In the genomic region with DNA sequence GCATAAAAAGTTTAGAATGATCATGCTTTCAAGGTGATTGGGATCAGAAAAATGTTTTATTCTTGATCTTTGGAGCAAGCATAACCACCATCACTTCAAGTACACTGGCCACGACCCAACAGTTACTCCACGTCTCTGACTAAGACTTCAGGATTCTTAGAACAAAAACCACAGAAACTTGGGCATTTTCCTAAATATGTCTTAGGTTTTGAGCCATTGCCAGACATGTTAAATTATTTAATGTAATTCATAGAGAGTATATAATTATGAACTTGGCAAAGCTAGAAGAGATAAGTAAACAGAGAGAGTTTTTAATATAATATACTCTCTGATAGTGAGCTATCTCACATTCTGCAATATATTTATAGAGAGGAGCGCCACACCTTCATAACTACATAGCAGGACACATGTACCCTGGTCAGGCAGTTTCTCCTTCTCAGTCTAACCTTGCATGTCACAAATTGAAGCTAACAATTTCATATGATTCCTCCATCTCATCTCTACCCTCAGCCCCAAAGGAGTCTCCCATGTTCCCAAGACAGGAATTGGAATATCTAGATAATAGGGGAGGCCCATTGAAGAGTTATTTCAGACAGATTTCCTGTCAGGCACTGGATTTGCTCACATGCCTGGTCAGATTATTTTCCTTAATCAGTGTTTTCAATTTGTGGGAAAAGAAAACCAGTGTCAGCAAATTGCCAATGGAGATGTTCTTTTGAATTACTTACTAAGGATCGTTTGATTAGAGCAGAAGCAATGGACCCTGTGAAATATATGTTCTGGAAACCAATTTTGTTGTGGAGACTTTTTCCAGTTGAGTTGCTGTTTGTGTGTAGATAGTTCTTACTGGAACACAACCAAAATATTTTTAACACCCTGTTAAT, we compare ENCODE assay signal across 14 cellular contexts.
A peak's percentile ranks its signal among the peaks of the same experiment; 100 is the strongest.
DNase-seq lines count a peak whose midpoint lies in the region; ATAC-seq, FAIRE-seq and TF ChIP-seq lines count a peak whose summit lies in the region.
"Had no signal": no experiment of that assay in that cellular context is flagged by ENCODE, and none has a peak within 500 bp of the region (broad histone marks: within the 10 kb centered on the region; RNA-seq: fewer than 3 reads in every experiment).

No MANE protein-coding gene starts in this region.

- H3K4me3 Mint-ChIP-seq in HFFc6: no peak overlapping the region
- H3K4me3 Mint-ChIP-seq: activated naive CD4-positive, alpha-beta T cell treated with anti-CD3 and anti-CD28 coated beads, Interleukin-2, amount 50 U/mL, for 24 hours; T-helper 2 cell treated with Interferon-gamma antibody and Interleukin-4, amounts not matched to agents 5 μg/mL and 100 μg/mL, for 36 hours; type B pancreatic cell had no signal

- WGBS in A549 (ENCODE audit: missing lambda C conversion rate): 4% methylated on average over 4 of the region's 4 CpGs

- H3K4me3 ChIP-seq in A549: no peak overlapping the region
- H3K4me3 ChIP-seq in kidney epithelial cell (ENCODE audit: low read depth, low read length): no peak overlapping the region
- H3K4me3 ChIP-seq: hepatocyte had no signal

- H3K4me2 ChIP-seq in A549: no peak overlapping the region
- H3K4me2 ChIP-seq: hepatocyte had no signal

- H3K9me3 Mint-ChIP-seq in HFFc6: peaks cover under 1% of the 10 kb centered on the region; the same call in 1 of the 2 replicates
- H3K9me3 Mint-ChIP-seq: activated naive CD4-positive, alpha-beta T cell treated with anti-CD3 and anti-CD28 coated beads, Interleukin-2, amount 50 U/mL, for 24 hours; T-helper 2 cell treated with Interferon-gamma antibody and Interleukin-4, amounts not matched to agents 5 μg/mL and 100 μg/mL, for 36 hours had no signal

- no peaks in the 10 kb centered on the region for H3K4me1 ChIP-seq in A549

- no peaks in the 10 kb centered on the region; the same call in 1 of the 2 replicates for H3K36me3 Mint-ChIP-seq in HFFc6 (ENCODE audit: low read depth)
- H3K36me3 Mint-ChIP-seq: activated naive CD4-positive, alpha-beta T cell treated with anti-CD3 and anti-CD28 coated beads, Interleukin-2, amount 50 U/mL, for 24 hours; type B pancreatic cell had no signal

- CTCF ChIA-PET in A549 (lab: Yijun Ruan, JAX): interaction anchor here (1.0 kb wide), 1 partner anchor 13 kb away, joined by 3 read pairs; no protein-coding TSS in a partner anchor

- ATAC-seq in A549 (no peak), HG03025 (IDR thresholded peaks at IDR 0.05; ENCODE audit: low FRiP score, unreplicated experiment) (no peak), HG02798 (IDR thresholded peaks at IDR 0.05; ENCODE audit: poor library complexity, unreplicated experiment) (no peak)

- no peak overlapping the region for H3K27ac Mint-ChIP-seq in HFFc6
- H3K27ac Mint-ChIP-seq: activated naive CD4-positive, alpha-beta T cell treated with anti-CD3 and anti-CD28 coated beads, Interleukin-2, amount 50 U/mL, for 24 hours; T-helper 2 cell treated with Interferon-gamma antibody and Interleukin-4, amounts not matched to agents 5 μg/mL and 100 μg/mL, for 36 hours; type B pancreatic cell had no signal

- TF ChIP-seq CTCF in A549 (IDR thresholded peaks at IDR 0.05) (no peak), HFFc6 (IDR thresholded peaks at IDR 0.05) (no peak), kidney epithelial cell (IDR thresholded peaks at IDR 0.05; ENCODE audit: insufficient read depth, low read length, poor library complexity, severe bottlenecking) (no peak)

- no peak for TF ChIP-seq POLR2A in A549 (IDR thresholded peaks at IDR 0.05; ENCODE audit: low read length)

- no peak overlapping the region for H3K27ac ChIP-seq in A549
- H3K27ac ChIP-seq: hepatocyte had no signal

- no peak for TF ChIP-seq EP300 in A549 (IDR thresholded peaks at IDR 0.05)

- H3K27me3 ChIP-seq in kidney epithelial cell (ENCODE audit: control insufficient read depth, insufficient read depth, low read length): no peaks in the 10 kb centered on the region
- H3K27me3 ChIP-seq: BE2C, hepatocyte had no signal

- no peak for TF ChIP-seq RAD21 in A549 (conservative IDR thresholded peaks at IDR 0.05 in 1 of 2, IDR thresholded peaks at IDR 0.05 in 1 of 2)

- POLR2A ChIA-PET in A549 (lab: Yijun Ruan, JAX): no interaction called here

- H3K27me3 Mint-ChIP-seq in HFFc6 (ENCODE audit: insufficient read depth): peaks cover 4% of the 10 kb centered on the region; the same call in 1 of the 2 replicates
- H3K27me3 Mint-ChIP-seq: activated naive CD4-positive, alpha-beta T cell treated with anti-CD3 and anti-CD28 coated beads, Interleukin-2, amount 50 U/mL, for 24 hours; type B pancreatic cell had no signal

- no peaks in the 10 kb centered on the region for H3K9me3 ChIP-seq in A549
- H3K9me3 ChIP-seq: BE2C had no signal

- peaks cover 21% of the 10 kb centered on the region; the same call in 1 of the 2 replicates for H3K4me1 Mint-ChIP-seq in HFFc6 (ENCODE audit: low read depth)
- H3K4me1 Mint-ChIP-seq: activated naive CD4-positive, alpha-beta T cell treated with anti-CD3 and anti-CD28 coated beads, Interleukin-2, amount 50 U/mL, for 24 hours had no signal

- no peaks in the 10 kb centered on the region for H3K36me3 ChIP-seq in kidney epithelial cell (ENCODE audit: control insufficient read depth, insufficient read depth, low read length)
- H3K36me3 ChIP-seq: BE2C had no signal

- no peak for FAIRE-seq in A549 (lab: Jason Lieb, UNC)

- DNase-seq in A549 (ENCODE audit: low read depth in 1 of 2, low spot score in 1 of 2) (no peak), HFFc6 (peak; percentile 78), astrocyte of the hippocampus (ENCODE audit: low read depth, low spot score) (peak; percentile 89), kidney epithelial cell (ENCODE audit: low read depth) (peak; percentile 55), NCI-H146 treated with DMSO at 0.1 percent for 48 hours (lab: John Stamatoyannopoulos, UW; ENCODE audit: unreplicated experiment) (no peak), GM19238 (ENCODE audit: insufficient read length, low spot score) (no peak)
- DNase-seq: activated CD8-positive, alpha-beta memory T cell treated with anti-CD3 and anti-CD28 coated beads for 24 hours; BE2C had no signal

TF ChIP-seq in A549, 52 proteins besides CTCF, POLR2A, EP300 and RAD21:
- peak; percentile 17 for TF ChIP-seq MAFK (IDR thresholded peaks at IDR 0.05; ENCODE audit: partially characterized antibody)
- TF ChIP-seq ESRRA (IDR thresholded peaks at IDR 0.05; ENCODE audit: borderline replicate concordance, low read length): no peak
- TF ChIP-seq, protein P1, sequence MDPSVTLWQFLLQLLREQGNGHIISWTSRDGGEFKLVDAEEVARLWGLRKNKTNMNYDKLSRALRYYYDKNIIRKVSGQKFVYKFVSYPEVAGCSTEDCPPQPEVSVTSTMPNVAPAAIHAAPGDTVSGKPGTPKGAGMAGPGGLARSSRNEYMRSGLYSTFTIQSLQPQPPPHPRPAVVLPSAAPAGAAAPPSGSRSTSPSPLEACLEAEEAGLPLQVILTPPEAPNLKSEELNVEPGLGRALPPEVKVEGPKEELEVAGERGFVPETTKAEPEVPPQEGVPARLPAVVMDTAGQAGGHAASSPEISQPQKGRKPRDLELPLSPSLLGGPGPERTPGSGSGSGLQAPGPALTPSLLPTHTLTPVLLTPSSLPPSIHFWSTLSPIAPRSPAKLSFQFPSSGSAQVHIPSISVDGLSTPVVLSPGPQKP (IDR thresholded peaks at IDR 0.05; ENCODE audit: low read depth, low read length): no peak

Comparison
In these comparisons a context has a peak if more than half of its experiments do, and no peak if none do; other contexts are left out.
1. DNase-seq: peak in HFFc6 (single experiment), astrocyte of the hippocampus (single experiment) and kidney epithelial cell (single experiment); none in A549 (0 of 2), NCI-H146 treated with DMSO at 0.1 percent for 48 hours (single experiment) and GM19238 (single experiment).